Comparison of ENCODE assay signal across 14 cellular contexts in the genomic region with DNA sequence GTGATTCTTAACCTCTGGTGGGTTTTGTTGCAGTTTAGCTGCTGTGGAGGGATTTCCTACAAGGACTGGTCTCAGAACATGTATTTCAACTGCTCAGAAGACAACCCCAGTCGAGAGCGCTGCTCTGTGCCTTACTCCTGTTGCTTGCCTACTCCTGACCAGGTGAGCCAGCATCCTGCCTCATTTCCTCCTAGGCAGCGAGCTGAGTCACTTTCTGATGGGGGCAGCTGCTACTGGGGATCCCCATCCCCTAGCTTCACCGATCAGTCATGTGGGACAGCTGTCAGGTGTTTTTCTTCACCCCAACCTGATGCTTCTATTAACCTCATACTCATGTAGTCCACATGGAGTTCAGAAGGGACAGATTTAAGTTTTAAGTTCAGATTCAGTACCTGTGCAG. TPM values are rescaled to one million over a fixed set of nuclear protein-coding genes. Genes with fewer than 3 reads are reported as not detected.
DNase-seq lines count a peak whose midpoint lies in the region; ATAC-seq and TF ChIP-seq lines count a peak whose summit lies in the region.
"Had no signal": no experiment of that assay in that cellular context is flagged by ENCODE, and none has a peak within 500 bp of the region (broad histone marks: within the 10 kb centered on the region; RNA-seq: fewer than 3 reads in every experiment).

No MANE protein-coding gene starts in this region.

- ATAC-seq in HG02840 (IDR thresholded peaks at IDR 0.05; ENCODE audit: low FRiP score, unreplicated experiment): peak; percentile 55
- peak; percentile 36 for ATAC-seq in activated T-helper 17 cell treated with anti-CD3 and anti-CD28 coated beads, Interleukin-2, amount 50 U/mL, for 72 hours (replicated peaks)

- H3K4me3 Mint-ChIP-seq in activated T-helper 17 cell treated with anti-CD3 and anti-CD28 coated beads, Interleukin-2, amount 50 U/mL, for 72 hours: no peak overlapping the region
- no peak overlapping the region for H3K4me3 Mint-ChIP-seq in glutamatergic neuron (ENCODE audit: unreplicated experiment)

- H3K27me3 Mint-ChIP-seq in activated T-helper 17 cell treated with anti-CD3 and anti-CD28 coated beads, Interleukin-2, amount 50 U/mL, for 72 hours: peaks cover 28% of the 10 kb centered on the region
- H3K27me3 Mint-ChIP-seq in glutamatergic neuron (ENCODE audit: unreplicated experiment): peaks cover 7% of the 10 kb centered on the region

- H3K36me3 Mint-ChIP-seq in activated T-helper 17 cell treated with anti-CD3 and anti-CD28 coated beads, Interleukin-2, amount 50 U/mL, for 72 hours (ENCODE audit: low read depth): no peaks in the 10 kb centered on the region
- H3K36me3 Mint-ChIP-seq in glutamatergic neuron (ENCODE audit: unreplicated experiment): no peaks in the 10 kb centered on the region

- H3K9me3 Mint-ChIP-seq in activated T-helper 17 cell treated with anti-CD3 and anti-CD28 coated beads, Interleukin-2, amount 50 U/mL, for 72 hours: no peaks in the 10 kb centered on the region
- no peaks in the 10 kb centered on the region for H3K9me3 Mint-ChIP-seq in glutamatergic neuron (ENCODE audit: unreplicated experiment)

- DNase-seq in GM13976 (ENCODE audit: low spot score) (peak; percentile 72), GM19238 (ENCODE audit: insufficient read length, low spot score) (peak; percentile 69), pons (ENCODE audit: low spot score) (no peak), HCEC 1CT (no peak), epidermal melanocyte (ENCODE audit: insufficient read length, low spot score) (no peak), glutamatergic neuron (no peak)
- DNase-seq: amygdala, C1 segment of cervical spinal cord, cortex of kidney, Kasumi-1, NCI-H1694 treated with DMSO at 0.1 percent for 48 hours, ovary had no signal

- no peak overlapping the region for H3K27ac Mint-ChIP-seq in activated T-helper 17 cell treated with anti-CD3 and anti-CD28 coated beads, Interleukin-2, amount 50 U/mL, for 72 hours
- no peak overlapping the region for H3K27ac Mint-ChIP-seq in glutamatergic neuron (ENCODE audit: unreplicated experiment)

- in situ Hi-C loops in GM13976 (cut with MboI; ENCODE audit: low sequenced_read_pairs, unreplicated experiment): no loop called here

- no peaks in the 10 kb centered on the region for H3K4me1 Mint-ChIP-seq in activated T-helper 17 cell treated with anti-CD3 and anti-CD28 coated beads, Interleukin-2, amount 50 U/mL, for 72 hours
- H3K4me1 Mint-ChIP-seq in glutamatergic neuron (ENCODE audit: low read depth, unreplicated experiment): peaks cover 6% of the 10 kb centered on the region

- TF ChIP-seq CTCF in GM13976 (IDR thresholded peaks at IDR 0.05; ENCODE audit: borderline replicate concordance, control extremely low read depth, extremely low read depth, insufficient read depth, missing control alignments) (no peak), glutamatergic neuron (IDR thresholded peaks at IDR 0.05; ENCODE audit: partially characterized antibody, unreplicated experiment) (no peak)

RNA-seq across cellular contexts. Expression of a gene that starts 21.7 kb away (rescaled TPM):
- under 1 TPM in 1 of 2 donors, not detected in 1; 0.08 TPM for total RNA-seq in activated T-helper 17 cell treated with anti-CD3 and anti-CD28 coated beads, Interleukin-2, amount 50 U/mL, for 72 hours
- 5.9 TPM for total RNA-seq in glutamatergic neuron (ENCODE audit: unreplicated experiment)

RNA-seq across cellular contexts. Expression of a gene that starts 22.2 kb away (rescaled TPM):
- total RNA-seq in activated T-helper 17 cell treated with anti-CD3 and anti-CD28 coated beads, Interleukin-2, amount 50 U/mL, for 72 hours: 1 to 10 TPM in 1 of 2 donors, under 1 TPM in 1; 0.67 to 2.6 TPM
- 6.6 TPM for total RNA-seq in glutamatergic neuron (ENCODE audit: unreplicated experiment)

RNA-seq across cellular contexts. Expression of a gene that starts 58.1 kb away (rescaled TPM):
- 10 to 100 TPM; 21.5 to 39.8 TPM for total RNA-seq in activated T-helper 17 cell treated with anti-CD3 and anti-CD28 coated beads, Interleukin-2, amount 50 U/mL, for 72 hours
- 16.8 TPM for total RNA-seq in glutamatergic neuron (ENCODE audit: unreplicated experiment)

Comparison
In these comparisons a context has a peak if more than half of its experiments do, and no peak if none do; other contexts are left out.
1. DNase-seq: peak in GM13976 (single experiment) and GM19238 (single experiment); none in pons (single experiment), HCEC 1CT (single experiment), epidermal melanocyte (single experiment) and glutamatergic neuron (single experiment).